In genomic region chr21:38887062-38887686, GRCh38 we compare ENCODE assay signal across 27 cellular contexts.
"Had no signal": no experiment of that assay in that cellular context is flagged by ENCODE, and none has a peak within 500 bp of the region (broad histone marks: within the 10 kb centered on the region; RNA-seq: fewer than 3 reads in every experiment).

No MANE protein-coding gene starts in this region.

- DNase-seq: naive B cell; naive thymus-derived CD8-positive, alpha-beta T cell; nephron progenitor cell; nucleus accumbens; pancreas; psoas muscle; right cardiac atrium; right lobe of liver; sigmoid colon; small intestine; stimulated activated CD4-positive, alpha-beta T cell treated with anti-CD3 and anti-CD28 coated beads, Interleukin-15, amount 100 ng/mL, for 24 hours; stimulated activated CD4-positive, alpha-beta T cell treated with anti-CD3 and anti-CD28 coated beads, Interleukin-4, amount 100 ng/mL, for 1 hour; stimulated activated CD4-positive, alpha-beta T cell treated with anti-CD3 and anti-CD28 coated beads, Interleukin-4, amount 100 ng/mL, for 4 hours; stimulated activated CD8-positive, alpha-beta memory T cell treated with anti-CD3 and anti-CD28 coated beads, Interleukin-4, amount 100 ng/mL, for 48 hours; stimulated activated naive CD4-positive, alpha-beta T cell treated with Interleukin-2 at 50 U/mL for 16 hours; stomach; thyroid gland; upper lobe of right lung; uterus had no signal

- H3K27me3 Mint-ChIP-seq: type B pancreatic cell had no signal

- ATAC-seq: naive thymus-derived CD8-positive, alpha-beta T cell; natural killer cell treated with Interleukin-12 subunit alpha and Interleukin-12 subunit beta and Interleukin-15 and Interleukin-18, amount 100 ng/mL, for 72 hours; pancreas; psoas muscle; right cardiac atrium; right lobe of liver; stimulated activated memory B cell treated with anti-CD40 and anti-IgM and Interleukin-4, amounts not matched to agents 10 μg/mL and 1 μg/mL and 100 μg/mL, for 72 hours; upper lobe of right lung had no signal

- H3K27ac Mint-ChIP-seq: naive B cell; naive thymus-derived CD8-positive, alpha-beta T cell; natural killer cell treated with Interleukin-12 subunit alpha and Interleukin-12 subunit beta and Interleukin-15 and Interleukin-18, amount 100 ng/mL, for 72 hours; nephron progenitor cell; stimulated activated memory B cell treated with anti-CD40 and anti-IgM and Interleukin-4, amounts not matched to agents 10 μg/mL and 1 μg/mL and 100 μg/mL, for 72 hours; stimulated activated naive CD8-positive, alpha-beta T cell treated with anti-CD3 and anti-CD28 coated beads, Interleukin-15, Interleukin-2, amounts not matched to agents 100 ng/mL and 50 ng/mL, for 24 hours; type B pancreatic cell had no signal

- H3K36me3 ChIP-seq: neutrophil, pancreas, right lobe of liver, sigmoid colon, stomach, thoracic aorta, thyroid gland, tibial nerve, upper lobe of right lung, uterus had no signal

- H3K4me1 Mint-ChIP-seq: naive B cell; naive thymus-derived CD8-positive, alpha-beta T cell; nephron progenitor cell; neural crest cell; stimulated activated memory B cell treated with anti-CD40 and anti-IgM and Interleukin-4, amounts not matched to agents 10 μg/mL and 1 μg/mL and 100 μg/mL, for 72 hours had no signal

- H3K4me1 ChIP-seq: pancreas, psoas muscle, sigmoid colon, stomach, thyroid gland, tibial nerve, upper lobe of right lung had no signal

- H3K9me3 ChIP-seq: pancreas, right lobe of liver, thyroid gland had no signal

- H3K27me3 ChIP-seq: neutrophil, pancreas, right lobe of liver, sigmoid colon, stomach, thyroid gland, tibial nerve, upper lobe of right lung, uterus had no signal

- H3K4me3 ChIP-seq: pancreas, psoas muscle, right lobe of liver, sigmoid colon, stomach, thoracic aorta, thyroid gland, tibial nerve, upper lobe of right lung, uterus had no signal

- H3K27ac ChIP-seq: neutrophil, pancreas, psoas muscle, right lobe of liver, sigmoid colon, stomach, thoracic aorta, thyroid gland, tibial nerve, upper lobe of right lung had no signal

- FAIRE-seq: pancreas, small intestine had no signal

- H3K36me3 Mint-ChIP-seq: stimulated activated memory B cell treated with anti-CD40 and anti-IgM and Interleukin-4, amounts not matched to agents 10 μg/mL and 1 μg/mL and 100 μg/mL, for 72 hours had no signal

- H3K4me3 Mint-ChIP-seq: naive B cell; naive thymus-derived CD8-positive, alpha-beta T cell; natural killer cell treated with Interleukin-12 subunit alpha and Interleukin-12 subunit beta and Interleukin-15 and Interleukin-18, amount 100 ng/mL, for 72 hours; nephron progenitor cell; neural crest cell; stimulated activated memory B cell treated with anti-CD40 and anti-IgM and Interleukin-4, amounts not matched to agents 10 μg/mL and 1 μg/mL and 100 μg/mL, for 72 hours; stimulated activated naive CD8-positive, alpha-beta T cell treated with anti-CD3 and anti-CD28 coated beads, Interleukin-15, Interleukin-2, amounts not matched to agents 100 ng/mL and 50 ng/mL, for 24 hours; type B pancreatic cell had no signal
